ENCODE assay signal across 2 cellular contexts in genomic region chrY:19743331-19743730, GRCh38.
TF ChIP-seq lines count a peak whose summit lies in the region.

No MANE protein-coding gene starts in this region.

TF ChIP-seq in WTC11, 78 proteins besides CTCF, POLR2A, EP300 and RAD21 (continued from another document):
- no peak for TF ChIP-seq ERG (CRISPR knock-in tag; IDR thresholded peaks at IDR 0.05)
- TF ChIP-seq NFE2L1 (CRISPR knock-in tag; IDR thresholded peaks at IDR 0.05) = no peak
- no peak for TF ChIP-seq ZNF396 (CRISPR knock-in tag; IDR thresholded peaks at IDR 0.05; ENCODE audit: borderline replicate concordance)
- no peak for TF ChIP-seq USF1 (CRISPR knock-in tag; IDR thresholded peaks at IDR 0.05)

TF ChIP-seq in SK-N-SH, 30 proteins besides CTCF, POLR2A, EP300 and RAD21 (continued from another document):
- TF ChIP-seq REST (IDR thresholded peaks at IDR 0.05; ENCODE audit: low read depth, low read length) (no peak), NFIC (IDR thresholded peaks at IDR 0.05; ENCODE audit: borderline replicate concordance) (no peak)
